21 cellular contexts compared by ENCODE assay signal in genomic region chr20:41370176-41370575, GRCh38. TPM values are rescaled to one million over a fixed set of nuclear protein-coding genes. Genes with fewer than 3 reads are reported as not detected.
DNase-seq lines count a peak whose midpoint lies in the region; ATAC-seq and TF ChIP-seq lines count a peak whose summit lies in the region.
"Had no signal": no experiment of that assay in that cellular context is flagged by ENCODE, and none has a peak within 500 bp of the region (broad histone marks: within the 10 kb centered on the region; RNA-seq: fewer than 3 reads in every experiment).

No MANE protein-coding gene starts in this region.

- no peak overlapping the region for H3K27ac Mint-ChIP-seq in activated CD4-positive, alpha-beta T cell treated with anti-CD3 and anti-CD28 coated beads for 36 hours
- H3K27ac Mint-ChIP-seq in activated CD4-positive, alpha-beta T cell treated with anti-CD3 and anti-CD28 coated beads, Interleukin-2, amount 10 ng/mL, durations not matched to agents 7 days and 5 days: no peak overlapping the region
- H3K27ac Mint-ChIP-seq: IgD-negative memory B cell had no signal

- CTCF ChIA-PET in activated CD4-positive, alpha-beta T cell treated with anti-CD3 and anti-CD28 coated beads for 36 hours (lab: Charles Lee): no interaction called here
- CTCF ChIA-PET in activated CD4-positive, alpha-beta T cell treated with anti-CD3 and anti-CD28 coated beads, Interleukin-2, amount 10 ng/mL, durations not matched to agents 7 days and 5 days (lab: Charles Lee): no interaction called here

- TF ChIP-seq CTCF in GM12864 (IDR thresholded peaks at IDR 0.05; ENCODE audit: low read depth, low read length, missing control alignments) (no peak), epithelial cell of esophagus (IDR thresholded peaks at IDR 0.05; ENCODE audit: insufficient read depth, low read depth, low read length, missing control alignments) (no peak)

- H3K4me3 Mint-ChIP-seq in activated CD4-positive, alpha-beta T cell treated with anti-CD3 and anti-CD28 coated beads for 36 hours: no peak overlapping the region
- H3K4me3 Mint-ChIP-seq in activated CD4-positive, alpha-beta T cell treated with anti-CD3 and anti-CD28 coated beads, Interleukin-2, amount 10 ng/mL, durations not matched to agents 7 days and 5 days: no peak overlapping the region
- H3K4me3 Mint-ChIP-seq: IgD-negative memory B cell had no signal

- intact Hi-C loops in activated CD4-positive, alpha-beta T cell treated with anti-CD3 and anti-CD28 coated beads for 36 hours (cut with DNase I, micrococcal nuclease): no loop called here

- no peak for DNase-seq in activated CD4-positive, alpha-beta T cell treated with anti-CD3 and anti-CD28 coated beads for 36 hours
- no peak for DNase-seq in activated CD4-positive, alpha-beta T cell treated with anti-CD3 and anti-CD28 coated beads, Interleukin-2, amount 10 ng/mL, durations not matched to agents 7 days and 5 days
- DNase-seq in GM12864 (ENCODE audit: low read depth): peak; percentile 27
- peak; percentile 51 for DNase-seq in RPMI8226
- DNase-seq in epithelial cell of esophagus (ENCODE audit: low read depth): peak; percentile 46
- no peak for DNase-seq in GDM1 (lab: John Stamatoyannopoulos, UW)
- no peak for DNase-seq in SW 1271 (lab: John Stamatoyannopoulos, UW)
- no peak for DNase-seq in SHP77 treated with DMSO at 0.1 percent for 48 hours (lab: John Stamatoyannopoulos, UW)
- DNase-seq: ACHN, BE2C, Calu3, DMS79 treated with DMSO at 0.1 percent for 48 hours, NCI-H1048, NCI-H1417, NCI-H1694, NCI-H2081, NCI-H2227 treated with DMSO at 0.1 percent for 48 hours, NCI-H526 treated with DMSO at 0.1 percent for 48 hours had no signal

- POLR2A ChIA-PET in activated CD4-positive, alpha-beta T cell treated with anti-CD3 and anti-CD28 coated beads for 36 hours (lab: Charles Lee): no interaction called here
- POLR2A ChIA-PET in activated CD4-positive, alpha-beta T cell treated with anti-CD3 and anti-CD28 coated beads, Interleukin-2, amount 10 ng/mL, durations not matched to agents 7 days and 5 days (lab: Charles Lee): no interaction called here

- peaks cover 26% of the 10 kb centered on the region for H3K27me3 Mint-ChIP-seq in activated CD4-positive, alpha-beta T cell treated with anti-CD3 and anti-CD28 coated beads for 36 hours
- peaks cover 32% of the 10 kb centered on the region for H3K27me3 Mint-ChIP-seq in activated CD4-positive, alpha-beta T cell treated with anti-CD3 and anti-CD28 coated beads, Interleukin-2, amount 10 ng/mL, durations not matched to agents 7 days and 5 days

- peaks cover 2% of the 10 kb centered on the region for H3K36me3 Mint-ChIP-seq in activated CD4-positive, alpha-beta T cell treated with anti-CD3 and anti-CD28 coated beads for 36 hours (ENCODE audit: low read depth)
- H3K36me3 Mint-ChIP-seq in activated CD4-positive, alpha-beta T cell treated with anti-CD3 and anti-CD28 coated beads, Interleukin-2, amount 10 ng/mL, durations not matched to agents 7 days and 5 days (ENCODE audit: low read depth): no peaks in the 10 kb centered on the region

- ATAC-seq in activated CD4-positive, alpha-beta T cell treated with anti-CD3 and anti-CD28 coated beads for 36 hours: peak; percentile 42
- ATAC-seq: Right ventricle myocardium inferior had no signal

- H3K9me3 Mint-ChIP-seq in activated CD4-positive, alpha-beta T cell treated with anti-CD3 and anti-CD28 coated beads for 36 hours (ENCODE audit: low read depth): peaks cover 17% of the 10 kb centered on the region
- H3K9me3 Mint-ChIP-seq in activated CD4-positive, alpha-beta T cell treated with anti-CD3 and anti-CD28 coated beads, Interleukin-2, amount 10 ng/mL, durations not matched to agents 7 days and 5 days: peaks cover 12% of the 10 kb centered on the region

- H3K4me1 Mint-ChIP-seq in activated CD4-positive, alpha-beta T cell treated with anti-CD3 and anti-CD28 coated beads for 36 hours: peaks cover 10% of the 10 kb centered on the region
- peaks cover 2% of the 10 kb centered on the region for H3K4me1 Mint-ChIP-seq in activated CD4-positive, alpha-beta T cell treated with anti-CD3 and anti-CD28 coated beads, Interleukin-2, amount 10 ng/mL, durations not matched to agents 7 days and 5 days
- H3K4me1 Mint-ChIP-seq: IgD-negative memory B cell had no signal

- H3K4me3 ChIP-seq in GM12864 (ENCODE audit: low read depth, low read length) (no peak overlapping the region), epithelial cell of esophagus (ENCODE audit: low read length) (no peak overlapping the region)
- H3K4me3 ChIP-seq: SJSA1 had no signal

RNA-seq across cellular contexts. Expression of gene EMILIN3, which starts 3.6 kb away (rescaled TPM):
- total RNA-seq in activated CD4-positive, alpha-beta T cell treated with anti-CD3 and anti-CD28 coated beads for 36 hours: under 1 TPM; 0.05 to 0.16 TPM
- not detected for total RNA-seq in activated CD4-positive, alpha-beta T cell treated with anti-CD3 and anti-CD28 coated beads, Interleukin-2, amount 10 ng/mL, durations not matched to agents 7 days and 5 days
- total RNA-seq: Calu3, SJSA1 had no signal

RNA-seq across cellular contexts. Expression of gene LPIN3, which starts 29.6 kb away (rescaled TPM):
- 1 to 10 TPM; 4.0 TPM for total RNA-seq in activated CD4-positive, alpha-beta T cell treated with anti-CD3 and anti-CD28 coated beads for 36 hours
- total RNA-seq in activated CD4-positive, alpha-beta T cell treated with anti-CD3 and anti-CD28 coated beads, Interleukin-2, amount 10 ng/mL, durations not matched to agents 7 days and 5 days: 1 to 10 TPM; 4.3 to 4.6 TPM
- total RNA-seq: SJSA1 had no signal

RNA-seq across cellular contexts. Expression of gene ZHX3, which starts 52.6 kb away (rescaled TPM):
- total RNA-seq in activated CD4-positive, alpha-beta T cell treated with anti-CD3 and anti-CD28 coated beads for 36 hours: 10 to 100 TPM; 12.8 to 15.4 TPM
- total RNA-seq in activated CD4-positive, alpha-beta T cell treated with anti-CD3 and anti-CD28 coated beads, Interleukin-2, amount 10 ng/mL, durations not matched to agents 7 days and 5 days: 10 to 100 TPM in 1 of 2 experiments, 1 to 10 TPM in 1; 8.6 to 10.2 TPM

Comparison
In these comparisons a context has a peak if more than half of its experiments do, and no peak if none do; other contexts are left out.
1. DNase-seq: peak in GM12864 (single experiment), RPMI8226 (single experiment) and epithelial cell of esophagus (single experiment); none in activated CD4-positive, alpha-beta T cell treated with anti-CD3 and anti-CD28 coated beads for 36 hours (single experiment), activated CD4-positive, alpha-beta T cell treated with anti-CD3 and anti-CD28 coated beads, Interleukin-2, amount 10 ng/mL, durations not matched to agents 7 days and 5 days (single experiment), GDM1 (single experiment), SW 1271 (0 of 2) and SHP77 treated with DMSO at 0.1 percent for 48 hours (single experiment).